Comparison of ENCODE assay signal across 1 cellular context in genomic region chr7:30472081-30472770, GRCh38.
TF ChIP-seq lines count a peak whose summit lies in the region.

No MANE protein-coding gene starts in this region.

TF ChIP-seq in IMR-90, 13 proteins besides CTCF, POLR2A, EP300 and RAD21 (continued from another document):
- TF ChIP-seq USF2 (IDR thresholded peaks at IDR 0.05; ENCODE audit: low read depth, low read length), result no peak
- TF ChIP-seq RCOR1 (IDR thresholded peaks at IDR 0.05; ENCODE audit: insufficient replicate concordance, low read length), result no peak
- no peak for TF ChIP-seq MXI1 (IDR thresholded peaks at IDR 0.05; ENCODE audit: borderline replicate concordance, low read depth, low read length)
